ENCODE assay signal across 16 cellular contexts in genomic region chr2:7660816-7661215, GRCh38.
DNase-seq lines count a peak whose midpoint lies in the region; TF ChIP-seq lines count a peak whose summit lies in the region.
"Had no signal": no experiment of that assay in that cellular context is flagged by ENCODE, and none has a peak within 500 bp of the region (broad histone marks: within the 10 kb centered on the region; RNA-seq: fewer than 3 reads in every experiment).

No MANE protein-coding gene starts in this region.

- no peaks in the 10 kb centered on the region for H3K79me2 ChIP-seq in GM23248 (ENCODE audit: insufficient read depth)

- H3K4me2 ChIP-seq in GM23248 (ENCODE audit: unreplicated experiment), result no peak overlapping the region
- H3K4me2 ChIP-seq: BLaER1 treated with 17β-estradiol and CSF1 and Interleukin-3, amounts not matched to agents 10 nM and 100 nM had no signal

- peaks cover 30% of the 10 kb centered on the region for H3K4me1 Mint-ChIP-seq in brain

- no peak for TF ChIP-seq CTCF in brain (conservative IDR thresholded peaks at IDR 0.05)

- H4K20me1 ChIP-seq in GM23248 (ENCODE audit: insufficient read depth), result no peaks in the 10 kb centered on the region
- H4K20me1 ChIP-seq: BLaER1 treated with 17β-estradiol and CSF1 and Interleukin-3, amounts not matched to agents 10 nM and 100 nM had no signal

- no peak overlapping the region for H3K4me3 ChIP-seq in GM23248
- H3K4me3 ChIP-seq: BLaER1 treated with 17β-estradiol and CSF1 and Interleukin-3, amounts not matched to agents 10 nM and 100 nM; K562 had no signal

- H3F3A ChIP-seq in GM23248 (ENCODE audit: insufficient read depth), result no peaks in the 10 kb centered on the region

- peaks cover 9 to 35% (median 16%) of the 10 kb centered on the region in 5 experiments for H3K9me3 Mint-ChIP-seq in brain

- no peak overlapping the region for H3K9ac ChIP-seq in GM23248
- H3K9ac ChIP-seq: BLaER1 treated with 17β-estradiol and CSF1 and Interleukin-3, amounts not matched to agents 10 nM and 100 nM had no signal

- H3K27me3 ChIP-seq in GM23248 (replicated peaks; ENCODE audit: insufficient read depth), result no peaks in the 10 kb centered on the region
- H3K27me3 ChIP-seq: BLaER1 treated with 17β-estradiol and CSF1 and Interleukin-3, amounts not matched to agents 10 nM and 100 nM had no signal

- no peak overlapping the region for H3K4me3 Mint-ChIP-seq in brain
- H3K4me3 Mint-ChIP-seq: CD8-positive, alpha-beta T cell had no signal

- no peaks in the 10 kb centered on the region for H3K27me3 Mint-ChIP-seq in brain

- no peaks in the 10 kb centered on the region for H3K4me1 ChIP-seq in GM23248 (ENCODE audit: insufficient read depth)

- no peak overlapping the region for H3K27ac ChIP-seq in GM23248
- H3K27ac ChIP-seq: BLaER1 treated with 17β-estradiol and CSF1 and Interleukin-3, amounts not matched to agents 10 nM and 100 nM; RWPE1 had no signal

- no peaks in the 10 kb centered on the region for H3K36me3 Mint-ChIP-seq in brain

- no peaks in the 10 kb centered on the region for H3K9me2 ChIP-seq in GM23248 (ENCODE audit: insufficient read depth)

- peak; percentile 83 for DNase-seq in DMS79 (lab: John Stamatoyannopoulos, UW)
- peak; percentile 2 for DNase-seq in GM23248
- peak; percentile 61 for DNase-seq in NCI-H345 (lab: John Stamatoyannopoulos, UW)
- DNase-seq in GDM1 (lab: John Stamatoyannopoulos, UW), result no peak
- DNase-seq in NCI-H524 treated with DMSO at 0.1 percent for 48 hours (lab: John Stamatoyannopoulos, UW), result no peak
- no peak for DNase-seq in LoVo (ENCODE audit: low spot score)
- DNase-seq: Calu3; CD8-positive, alpha-beta T cell; NCI-H1694 treated with DMSO at 0.1 percent for 48 hours; NCI-H82; PC-3; SIG-M5 had no signal

- in situ Hi-C loops in GM23248 (cut with MboI), result no loop called here

- 13 to 16% methylated on average over 2 of the region's 2 CpGs for WGBS in GM23248 (ENCODE audit: low coverage in 1 of 2, low lambda C conversion rate in 2 of 2, missing lambda C conversion rate in 2 of 2), 2 experiments

- H3K27ac Mint-ChIP-seq in brain, result peak overlapping the region in 3 of 5 experiments; percentile 8 to 71 (median 12)
- H3K27ac Mint-ChIP-seq: CD8-positive, alpha-beta T cell had no signal

- no peak overlapping the region for H2AFZ ChIP-seq in GM23248

- H3K36me3 ChIP-seq in GM23248 (ENCODE audit: low read depth), result no peaks in the 10 kb centered on the region
- H3K36me3 ChIP-seq: BLaER1 treated with 17β-estradiol and CSF1 and Interleukin-3, amounts not matched to agents 10 nM and 100 nM had no signal

- H3K9me3 ChIP-seq in GM23248 (ENCODE audit: low read depth), result no peaks in the 10 kb centered on the region

Comparison
In these comparisons a context has a peak if more than half of its experiments do, and no peak if none do; other contexts are left out.
1. DNase-seq: peak in DMS79 (single experiment), GM23248 (single experiment) and NCI-H345 (single experiment); none in GDM1 (single experiment), NCI-H524 treated with DMSO at 0.1 percent for 48 hours (single experiment) and LoVo (single experiment).